ENCODE assay signal across 1 cellular context in genomic region chr11:102608699-102609098, GRCh38.
TF ChIP-seq lines count a peak whose summit lies in the region.

No MANE protein-coding gene starts in this region.

TF ChIP-seq in HCT116, 20 proteins besides CTCF, POLR2A, EP300 and RAD21 (continued from another document):
- TF ChIP-seq MAX (IDR thresholded peaks at IDR 0.05) (0 out of 2 replicates have a peak, but pooled peaks have one; percentile 9), CEBPB (IDR thresholded peaks at IDR 0.05; ENCODE audit: low read depth) (no peak; the same call in 1 of the 2 replicates), JUND (IDR thresholded peaks at IDR 0.05) (peak; percentile 38), ELF1 (IDR thresholded peaks at IDR 0.05; ENCODE audit: borderline replicate concordance, low read depth) (no peak), FOSL1 (IDR thresholded peaks at IDR 0.05; ENCODE audit: low read depth) (peak; percentile 47; the same call in 1 of the 2 replicates), CBX3 (IDR thresholded peaks at IDR 0.05; ENCODE audit: low read depth) (no peak), ZFX (IDR thresholded peaks at IDR 0.05) (no peak), SP1 (IDR thresholded peaks at IDR 0.05; ENCODE audit: low read depth) (no peak)
